Comparison of ENCODE assay signal across 8 cellular contexts in the genomic region with DNA sequence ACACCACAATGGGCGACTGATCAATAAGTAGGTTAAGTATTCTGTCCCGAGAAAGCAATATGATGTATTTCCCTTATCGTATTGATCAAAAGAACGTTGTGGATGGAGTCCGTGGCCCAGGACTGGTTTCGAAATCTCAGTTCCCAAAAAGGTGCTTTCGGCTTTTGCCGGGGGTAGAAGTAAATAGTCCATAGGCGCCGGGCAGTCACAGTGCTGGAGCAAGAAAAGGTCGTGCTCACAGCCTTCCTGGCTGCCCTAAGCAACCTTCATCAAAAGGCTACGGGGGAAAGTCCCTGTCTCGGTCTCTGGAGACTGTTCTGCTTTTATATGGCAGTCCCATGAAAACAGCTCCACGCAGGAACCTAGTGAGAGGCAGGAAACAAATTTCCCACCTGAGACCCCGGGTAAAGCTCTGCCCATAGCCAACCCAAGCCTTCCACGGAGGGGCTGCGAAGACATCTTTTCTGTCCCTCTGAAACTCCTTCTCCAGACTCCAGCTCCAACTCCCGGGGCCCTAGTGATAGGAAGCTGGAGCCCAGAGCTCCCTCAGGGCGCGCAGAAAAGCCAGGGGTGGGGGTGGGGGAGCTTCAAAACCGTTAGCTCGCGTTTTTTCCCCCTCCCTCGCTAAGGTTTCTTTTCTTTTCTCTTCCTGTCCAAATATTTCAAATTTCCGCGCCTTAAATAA. TPM values are rescaled to one million over a fixed set of nuclear protein-coding genes. Genes with fewer than 3 reads are reported as not detected.
A peak's percentile ranks its signal among the peaks of the same experiment; 100 is the strongest.
DNase-seq lines count a peak whose midpoint lies in the region; ATAC-seq and TF ChIP-seq lines count a peak whose summit lies in the region.

No MANE protein-coding gene starts in this region.

- peaks cover 79% of the 10 kb centered on the region for H4K20me1 ChIP-seq in BLaER1

- peak overlapping the region; percentile 72 for H3K4me2 ChIP-seq in BLaER1

- H3K27ac ChIP-seq in BLaER1 = no peak overlapping the region

- ATAC-seq in GM18517 (IDR thresholded peaks at IDR 0.05; ENCODE audit: unreplicated experiment) (peak; percentile 46), HG02943 (IDR thresholded peaks at IDR 0.05; ENCODE audit: low read depth, unreplicated experiment) (peak; percentile 58)
- ATAC-seq in activated CD8-positive, alpha-beta T cell treated with anti-CD3 and anti-CD28 coated beads for 36 hours = peak; percentile 52

- peaks cover 22% of the 10 kb centered on the region for H3K4me1 Mint-ChIP-seq in activated CD8-positive, alpha-beta T cell treated with anti-CD3 and anti-CD28 coated beads for 36 hours (ENCODE audit: low read depth)
- peaks cover 5% of the 10 kb centered on the region for H3K4me1 Mint-ChIP-seq in neural crest cell

- peak overlapping the region; percentile 69 for H3K27ac Mint-ChIP-seq in activated CD8-positive, alpha-beta T cell treated with anti-CD3 and anti-CD28 coated beads for 36 hours
- no peak overlapping the region for H3K27ac Mint-ChIP-seq in neural crest cell (ENCODE audit: unreplicated experiment)

- H3K9ac ChIP-seq in BLaER1 = no peak overlapping the region

- POLR2A ChIA-PET in activated CD8-positive, alpha-beta T cell treated with anti-CD3 and anti-CD28 coated beads for 36 hours (lab: Charles Lee) = interaction anchor here (0.7 to 3.9 kb wide), 4 partner anchors 9 to 47 kb away, joined by 3 to 35 read pairs (median 15); a partner anchor contains a TSS

- H3K4me3 ChIP-seq in BLaER1 (peak overlapping the region; percentile 45), fibroblast of pulmonary artery (replicated peaks; ENCODE audit: low read depth, low read length) (peak overlapping the region; percentile 67)

- TF ChIP-seq CTCF in activated CD8-positive, alpha-beta T cell treated with anti-CD3 and anti-CD28 coated beads for 36 hours (IDR thresholded peaks at IDR 0.05) = no peak
- TF ChIP-seq CTCF in fibroblast of pulmonary artery (IDR thresholded peaks at IDR 0.05; ENCODE audit: low read length, missing control alignments) (no peak), neural crest cell (conservative IDR thresholded peaks at IDR 0.05) (no peak)

- H3K9me3 ChIP-seq in BLaER1 = no peaks in the 10 kb centered on the region

- H3K36me3 Mint-ChIP-seq in activated CD8-positive, alpha-beta T cell treated with anti-CD3 and anti-CD28 coated beads for 36 hours (ENCODE audit: low read depth) = peaks cover 7% of the 10 kb centered on the region
- H3K36me3 Mint-ChIP-seq in neural crest cell (ENCODE audit: low read depth) = no peaks in the 10 kb centered on the region

- H3K4me1 ChIP-seq in BLaER1 = peaks cover 16% of the 10 kb centered on the region

- intact Hi-C loops in activated CD8-positive, alpha-beta T cell treated with anti-CD3 and anti-CD28 coated beads for 36 hours (cut with micrococcal nuclease) = no loop called here

- H3K27me3 Mint-ChIP-seq in activated CD8-positive, alpha-beta T cell treated with anti-CD3 and anti-CD28 coated beads for 36 hours = peaks cover 19% of the 10 kb centered on the region
- H3K27me3 Mint-ChIP-seq in neural crest cell (ENCODE audit: low read depth) = peaks cover 94% of the 10 kb centered on the region

- H3K36me3 ChIP-seq in BLaER1 = no peaks in the 10 kb centered on the region

- DNase-seq in NCI-H2171 treated with DMSO at 0.1 percent for 48 hours (lab: John Stamatoyannopoulos, UW) = peak; percentile 83
- peak; percentile 39 for DNase-seq in activated CD8-positive, alpha-beta T cell treated with anti-CD3 and anti-CD28 coated beads for 36 hours
- peak; percentile 40 for DNase-seq in fibroblast of pulmonary artery (ENCODE audit: low read depth)
- peak; percentile 14 for DNase-seq in neural crest cell (ENCODE audit: low read depth, low spot score)
- no peak for DNase-seq in GOT3 (lab: John Stamatoyannopoulos, UW)

- CTCF ChIA-PET in activated CD8-positive, alpha-beta T cell treated with anti-CD3 and anti-CD28 coated beads for 36 hours (lab: Charles Lee) = interaction anchor here (0.8 to 2.5 kb wide), 6 partner anchors 9 to 214 kb away, joined by 3 to 11 read pairs (median 4); a partner anchor contains a TSS

- H3K27me3 ChIP-seq in BLaER1 = peaks cover 94% of the 10 kb centered on the region

- peak overlapping the region; percentile 76 for H3K4me3 Mint-ChIP-seq in activated CD8-positive, alpha-beta T cell treated with anti-CD3 and anti-CD28 coated beads for 36 hours
- peak overlapping the region; percentile 17 for H3K4me3 Mint-ChIP-seq in neural crest cell

- H3K9me3 Mint-ChIP-seq in activated CD8-positive, alpha-beta T cell treated with anti-CD3 and anti-CD28 coated beads for 36 hours = no peaks in the 10 kb centered on the region
- no peaks in the 10 kb centered on the region for H3K9me3 Mint-ChIP-seq in neural crest cell

RNA-seq across cellular contexts. Expression of a gene that starts 7.0 kb away (rescaled TPM):
- total RNA-seq in activated CD8-positive, alpha-beta T cell treated with anti-CD3 and anti-CD28 coated beads for 36 hours = 10 to 100 TPM; 18.4 to 20.7 TPM
- 2.9 and 3.5 TPM in 2 replicates for total RNA-seq in neural crest cell

RNA-seq across cellular contexts. Expression of a gene that starts 17.0 kb away (rescaled TPM):
- total RNA-seq in activated CD8-positive, alpha-beta T cell treated with anti-CD3 and anti-CD28 coated beads for 36 hours = 10 to 100 TPM; 82.2 to 87.0 TPM
- 73.0 and 76.2 TPM in 2 replicates for total RNA-seq in neural crest cell
